Comparison of ENCODE assay signal across 9 cellular contexts in the genomic region with DNA sequence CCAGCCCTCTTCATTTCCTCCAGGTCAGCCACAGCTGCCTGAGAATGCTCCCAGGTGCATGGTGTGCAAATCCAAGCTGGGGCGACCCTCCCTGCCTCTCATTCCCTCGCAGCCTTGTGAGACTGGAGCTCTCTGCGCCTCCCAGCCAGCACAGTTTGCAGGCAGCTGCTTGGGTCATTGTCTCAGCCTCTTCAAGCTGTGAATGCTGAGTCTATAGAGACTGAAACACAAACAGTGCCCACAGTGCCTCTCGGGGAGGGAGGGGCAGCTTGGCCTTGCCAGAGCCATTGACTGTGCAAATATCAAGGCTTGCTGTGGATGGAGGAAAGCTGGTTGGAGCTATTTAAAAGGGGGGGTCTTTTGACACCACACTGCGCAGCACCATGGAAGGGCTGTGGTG. TPM values are rescaled to one million over a fixed set of nuclear protein-coding genes. Genes with fewer than 3 reads are reported as not detected.
DNase-seq lines count a peak whose midpoint lies in the region; ATAC-seq, FAIRE-seq and TF ChIP-seq lines count a peak whose summit lies in the region.
"Had no signal": no experiment of that assay in that cellular context is flagged by ENCODE, and none has a peak within 500 bp of the region (broad histone marks: within the 10 kb centered on the region; RNA-seq: fewer than 3 reads in every experiment).

No MANE protein-coding gene starts in this region.

- POLR2A ChIA-PET in H1 (lab: Charles Lee; ENCODE audit: partially characterized antibody): interaction anchor here (0.8 to 1.6 kb wide), 3 partner anchors 10 to 124 kb away, joined by 3 to 8 read pairs (median 3); a partner anchor contains a TSS

- H3K23ac ChIP-seq in H1 (ENCODE audit: insufficient read length): no peak overlapping the region

- CTCF ChIA-PET in H1 (lab: Charles Lee; ENCODE audit: partially characterized antibody): interaction anchor here (0.9 to 16.9 kb wide), 21 partner anchors 10 to 365 kb away, joined by 3 to 315 read pairs (median 4); a partner anchor contains a TSS

- no peak overlapping the region for H4K91ac ChIP-seq in H1 (replicated peaks; ENCODE audit: insufficient read length, low read length)

- 35% methylated on average over 5 of the region's 5 CpGs; no CpG with 5 or more reads in 1 of the 2 experiments for WGBS in H1 (ENCODE audit: extremely low coverage in 1 of 2, insufficient coverage in 1 of 2, insufficient read length in 1 of 2, insufficient replicate concordance in 2 of 2, low coverage in 1 of 2, low lambda C conversion rate in 2 of 2, missing lambda C conversion rate in 1 of 2), 2 experiments

- H4K20me1 ChIP-seq in H1 (replicated peaks in 1 of 2; ENCODE audit: control insufficient read depth in 1 of 2, insufficient read depth in 2 of 2, low read length in 2 of 2): no peaks in the 10 kb centered on the region

- H2BK12ac ChIP-seq in H1 (ENCODE audit: low read depth, low read length): peak overlapping the region; percentile 35; the same call in 1 of the 2 replicates

- FAIRE-seq in H1 (lab: Jason Lieb, UNC): peak; percentile 85

- H3K4me1 Mint-ChIP-seq in neural crest cell: peaks cover 73% of the 10 kb centered on the region

- H3K27ac ChIP-seq in H1 (ENCODE audit: low read depth, low read length): no peak overlapping the region
- H3K27ac ChIP-seq in effector memory CD4-positive, alpha-beta T cell (ENCODE audit: insufficient read depth, low read length, poor library complexity, severe bottlenecking): no peak overlapping the region

- 0 out of 2 replicates have a peak, but pooled peaks cover 3% of the 10 kb centered on the region for H3K79me1 ChIP-seq in H1 (ENCODE audit: low read depth, low read length)

- no peaks in the 10 kb centered on the region for H3K27me3 ChIP-seq in H1 (replicated peaks in 1 of 4; ENCODE audit: control insufficient read depth in 3 of 4, extremely low read depth in 1 of 4, insufficient read depth in 3 of 4, low read length in 3 of 4)
- no peaks in the 10 kb centered on the region for H3K27me3 ChIP-seq in effector memory CD4-positive, alpha-beta T cell (replicated peaks; ENCODE audit: control insufficient read depth, insufficient read depth, low read length, poor library complexity, severe bottlenecking)

- H2BK15ac ChIP-seq in H1 (ENCODE audit: low read length): no peak overlapping the region

- peak in 1 of 2 experiments; percentile 23; a peak in 2 of 4 replicates for TF ChIP-seq RAD21 in H1 (IDR thresholded peaks at IDR 0.05 in 1 of 2, conservative IDR thresholded peaks at IDR 0.05 in 1 of 2; ENCODE audit: low read depth in 2 of 2, low read length in 2 of 2)

- no peak overlapping the region for H4K8ac ChIP-seq in H1 (ENCODE audit: extremely low read depth, insufficient read depth, low read length)

- H3K9ac ChIP-seq in H1 (replicated peaks in 1 of 4; ENCODE audit: extremely low read depth in 1 of 4, low read depth in 3 of 4, low read length in 3 of 4): no peak overlapping the region

- H3K56ac ChIP-seq in H1 (replicated peaks; ENCODE audit: insufficient read length, low read depth, low read length): no peak overlapping the region

- no peak overlapping the region for H2BK5ac ChIP-seq in H1 (ENCODE audit: low read depth, low read length)

- H4K5ac ChIP-seq in H1 (ENCODE audit: insufficient read length, low read depth, low read length): no peak overlapping the region

- no peaks in the 10 kb centered on the region for H3K23me2 ChIP-seq in H1 (ENCODE audit: low read depth, low read length)

- no peak overlapping the region for H3K18ac ChIP-seq in H1 (ENCODE audit: extremely low read depth, low read length)

- no peaks in the 10 kb centered on the region for H3K36me3 ChIP-seq in H1 (ENCODE audit: control insufficient read depth in 2 of 4, insufficient read depth in 4 of 4, low read length in 3 of 4)
- no peaks in the 10 kb centered on the region for H3K36me3 ChIP-seq in effector memory CD4-positive, alpha-beta T cell (ENCODE audit: control insufficient read depth, insufficient read depth, low read length)

- TF ChIP-seq POLR2A in H1 (IDR thresholded peaks at IDR 0.05; ENCODE audit: control extremely low read depth in 1 of 2, low read depth in 2 of 2, low read length in 2 of 2): no peak

- H3K4ac ChIP-seq in H1 (replicated peaks; ENCODE audit: insufficient read length, low read depth, low read length): no peak overlapping the region

- peaks cover 4 to 32% (median 23%) of the 10 kb centered on the region in 4 experiments for H3K4me1 ChIP-seq in H1 (replicated peaks in 1 of 4; ENCODE audit: control insufficient read depth in 3 of 4, insufficient read depth in 4 of 4, low read length in 3 of 4)
- no peaks in the 10 kb centered on the region for H3K4me1 ChIP-seq in effector memory CD4-positive, alpha-beta T cell (ENCODE audit: control insufficient read depth, insufficient read depth, low read length, poor library complexity, severe bottlenecking)

- peak in 1 of 2 experiments; percentile 81; a peak in 1 of 3 replicates for TF ChIP-seq EP300 in H1 (IDR thresholded peaks at IDR 0.05; ENCODE audit: borderline replicate concordance in 1 of 2, low read depth in 2 of 2, low read length in 2 of 2)

- no peak overlapping the region for H3K4me3 ChIP-seq in H1 (ENCODE audit: extremely low read depth in 1 of 4, insufficient read depth in 2 of 4, low read depth in 3 of 4, low read length in 4 of 4)
- H3K4me3 ChIP-seq in effector memory CD4-positive, alpha-beta T cell (ENCODE audit: insufficient read depth, low read depth, low read length, poor library complexity, severe bottlenecking): no peak overlapping the region

- peaks cover 5% of the 10 kb centered on the region for H3K27me3 Mint-ChIP-seq in neural crest cell (ENCODE audit: low read depth)

- H3K79me2 ChIP-seq in H1 (ENCODE audit: control insufficient read depth in 1 of 2, insufficient read depth in 2 of 2, low read length in 2 of 2): no peaks in the 10 kb centered on the region

- H3K36me3 Mint-ChIP-seq in neural crest cell (ENCODE audit: low read depth): peaks cover 4% of the 10 kb centered on the region
- H3K36me3 Mint-ChIP-seq: memory B cell had no signal

- H3K9me3 Mint-ChIP-seq in neural crest cell: no peaks in the 10 kb centered on the region
- H3K9me3 Mint-ChIP-seq: memory B cell had no signal

- ATAC-seq in GM19455 (IDR thresholded peaks at IDR 0.05; ENCODE audit: unreplicated experiment): no peak

- DNase-seq in DMS79 treated with DMSO at 0.1 percent for 48 hours (lab: John Stamatoyannopoulos, UW): peak; percentile 95
- peak; percentile 83 for DNase-seq in NCI-H2227 (lab: John Stamatoyannopoulos, UW; ENCODE audit: unreplicated experiment)
- DNase-seq in H1 (ENCODE audit: low read depth in 1 of 2, low spot score in 2 of 2): peak in 1 of 2 experiments; percentile 65
- peak; percentile 38 for DNase-seq in neural crest cell (ENCODE audit: low read depth, low spot score)
- no peak for DNase-seq in stimulated activated CD4-positive, alpha-beta T cell treated with anti-CD3 and anti-CD28 coated beads, Interleukin-4, amount 100 ng/mL, for 24 hours
- no peak for DNase-seq in effector memory CD4-positive, alpha-beta T cell
- DNase-seq in epidermal melanocyte (ENCODE audit: insufficient read length, low spot score): no peak

- no peaks in the 10 kb centered on the region for H3K9me3 ChIP-seq in H1 (ENCODE audit: insufficient read depth in 2 of 2, low read depth in 1 of 2, low read length in 1 of 2)
- H3K9me3 ChIP-seq in effector memory CD4-positive, alpha-beta T cell (ENCODE audit: control insufficient read depth, low read length): no peaks in the 10 kb centered on the region

- H2BK120ac ChIP-seq in H1 (replicated peaks; ENCODE audit: low read depth, low read length): no peak overlapping the region

- H3K4me2 ChIP-seq in H1 (ENCODE audit: insufficient read depth in 1 of 2, low read depth in 2 of 2, low read length in 2 of 2): peak overlapping the region in 1 of 2 experiments; percentile 3; a peak in 2 of 4 replicates

- no peak overlapping the region for H2AFZ ChIP-seq in H1 (ENCODE audit: low read length)

- H2BK20ac ChIP-seq in H1 (ENCODE audit: low read length): no peak overlapping the region

- peak overlapping the region; percentile 59 for H3K27ac Mint-ChIP-seq in neural crest cell (ENCODE audit: unreplicated experiment)
- H3K27ac Mint-ChIP-seq: memory B cell had no signal

- TF ChIP-seq CTCF in H1 (IDR thresholded peaks at IDR 0.05; ENCODE audit: control extremely low read depth in 1 of 3, insufficient read depth in 1 of 3, low read depth in 1 of 3, low read length in 3 of 3) (no peak), neural crest cell (conservative IDR thresholded peaks at IDR 0.05) (no peak)

- no peak overlapping the region for H2AK5ac ChIP-seq in H1 (ENCODE audit: low read depth, low read length)

- H3K4me3 Mint-ChIP-seq in neural crest cell: peak overlapping the region; percentile 48
- H3K4me3 Mint-ChIP-seq: memory B cell had no signal

- H3K14ac ChIP-seq in H1 (ENCODE audit: insufficient read length): no peak overlapping the region

TF ChIP-seq in H1, 55 proteins besides CTCF, POLR2A, EP300 and RAD21 (continues in another document):
- peak in 1 of 2 experiments; percentile 32; a peak in 1 of 4 replicates for TF ChIP-seq SIN3A (conservative IDR thresholded peaks at IDR 0.05 in 1 of 2, IDR thresholded peaks at IDR 0.05 in 1 of 2; ENCODE audit: low read depth in 1 of 2, low read length in 2 of 2)
- TF ChIP-seq JUN (IDR thresholded peaks at IDR 0.05; ENCODE audit: low read depth, low read length): no peak
- peak; percentile 44; the same call in 1 of the 2 replicates for TF ChIP-seq TBP (IDR thresholded peaks at IDR 0.05; ENCODE audit: low read depth, low read length)
- TF ChIP-seq KDM1A (IDR thresholded peaks at IDR 0.05; ENCODE audit: borderline replicate concordance, low read length): 0 out of 2 replicates have a peak, but pooled peaks have one; percentile 23
- peak; percentile 66; the same call in 1 of the 2 replicates for TF ChIP-seq SP1 (IDR thresholded peaks at IDR 0.05; ENCODE audit: low read depth, low read length)
- peak; percentile 92 for TF ChIP-seq TCF12 (IDR thresholded peaks at IDR 0.05; ENCODE audit: low read depth, low read length)
- TF ChIP-seq SRF (IDR thresholded peaks at IDR 0.05; ENCODE audit: low read depth, low read length): no peak
- TF ChIP-seq JUND (IDR thresholded peaks at IDR 0.05; ENCODE audit: low read length): no peak
- TF ChIP-seq CEBPB (IDR thresholded peaks at IDR 0.05; ENCODE audit: low read depth, low read length): no peak
- TF ChIP-seq SIX5 (IDR thresholded peaks at IDR 0.05; ENCODE audit: low read depth, low read length): no peak

RNA-seq across cellular contexts. Expression of a gene that starts 10.6 kb away (rescaled TPM):
- 1.5 and 2.0 TPM in 2 replicates for total RNA-seq in H1 (2021; fragmentation: NEBNext Ultra II Directional; extraction: Animal tissue kit (Norgen Biotek cat#: 25700))
- 0.33 and 0.71 TPM in 2 replicates for polyA plus RNA-seq in H1 (2011; rRNA removed)
- 0.47 TPM for polyA plus RNA-seq in H1 (2011; cell fraction: cytosol; rRNA removed)
- polyA plus RNA-seq in H1 (2011; cell fraction: nucleus; rRNA removed): 1.8 TPM
- polyA plus RNA-seq in H1 (2012, experiment 1 of 2): 0.53 to 0.99 TPM (median 0.61 TPM) in 4 replicates
- polyA plus RNA-seq in H1 (2012, experiment 2 of 2): 0.34 TPM
- 0.65 TPM for polyA plus RNA-seq in H1 (2013, experiment 1 of 2)
- polyA plus RNA-seq in H1 (2013, experiment 2 of 2): 0.48 TPM
- 1.0 and 1.5 TPM in 2 replicates for polyA minus RNA-seq in H1 (2011; rRNA and poly(A)+ RNA removed)
- 0.44 TPM for polyA minus RNA-seq in H1 (2011; cell fraction: cytosol; rRNA and poly(A)+ RNA removed)
- 2.5 TPM for polyA minus RNA-seq in H1 (2011; cell fraction: nucleus; rRNA and poly(A)+ RNA removed)
- total RNA-seq in neural crest cell: 35.0 and 37.7 TPM in 2 replicates

Comparison
In these comparisons a context has a peak if more than half of its experiments do, and no peak if none do; other contexts are left out.
1. DNase-seq: peak in DMS79 treated with DMSO at 0.1 percent for 48 hours (single experiment), NCI-H2227 (single experiment) and neural crest cell (single experiment); none in stimulated activated CD4-positive, alpha-beta T cell treated with anti-CD3 and anti-CD28 coated beads, Interleukin-4, amount 100 ng/mL, for 24 hours (single experiment), effector memory CD4-positive, alpha-beta T cell (0 of 3) and epidermal melanocyte (single experiment).
2. RNA of a gene that starts 10.6 kb away (total RNA-seq): 35.0 to 37.7 TPM in neural crest cell; 1.5 to 2.0 TPM in H1; every median in the first group is over 10 times any median in the second.